In the genomic region with DNA sequence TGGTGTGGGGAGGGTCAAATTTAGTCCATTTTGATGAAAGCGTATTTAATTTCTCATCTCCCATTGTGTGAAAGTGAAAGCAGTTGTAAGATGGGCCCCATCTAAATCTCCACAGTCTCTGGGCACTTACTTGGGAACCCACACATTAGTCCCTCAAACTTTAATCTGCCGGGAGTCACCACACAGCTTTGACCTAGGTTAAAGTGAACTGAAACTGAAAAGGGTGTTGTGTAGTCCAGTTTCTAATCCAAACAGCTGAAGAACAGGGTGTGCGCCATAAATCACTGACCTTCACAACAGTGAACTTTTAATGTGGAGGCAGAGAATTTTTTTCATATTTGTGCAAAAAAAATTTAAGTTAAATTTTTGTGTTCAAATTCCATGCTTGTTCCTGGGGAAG, we compare ENCODE assay signal across 23 cellular contexts. TPM values are rescaled to one million over a fixed set of nuclear protein-coding genes. Genes with fewer than 3 reads are reported as not detected.
DNase-seq lines count a peak whose midpoint lies in the region; ATAC-seq, FAIRE-seq and TF ChIP-seq lines count a peak whose summit lies in the region.
"Had no signal": no experiment of that assay in that cellular context is flagged by ENCODE, and none has a peak within 500 bp of the region (broad histone marks: within the 10 kb centered on the region; RNA-seq: fewer than 3 reads in every experiment).

No MANE protein-coding gene starts in this region.

- H3K79me2 ChIP-seq in KMS-11 (ENCODE audit: insufficient read depth, low read depth) (no peaks in the 10 kb centered on the region), GM12878 (ENCODE audit: control insufficient read depth, insufficient read depth, low read length) (no peaks in the 10 kb centered on the region)

- BruUV-seq in GM12878 (replicated peaks; lab: Mats Ljungman, UMichigan): no TSS peak

- H3K9me3 Mint-ChIP-seq in type B pancreatic cell: peaks cover 2% of the 10 kb centered on the region
- H3K9me3 Mint-ChIP-seq: activated CD4-positive, alpha-beta T cell treated with anti-CD3 and anti-CD28 coated beads, Interleukin-2, amount 10 ng/mL, durations not matched to agents 24 days and 14 days; activated naive CD8-positive, alpha-beta T cell treated with anti-CD3 and anti-CD28 coated beads for 36 hours; CD8-positive, alpha-beta T cell; effector memory CD8-positive, alpha-beta T cell had no signal

- POLR2A ChIA-PET in GM12878 (lab: Charles Lee): no interaction called here

- H3K9me3 ChIP-seq in GM12878 (replicated peaks; ENCODE audit: control insufficient read depth, insufficient read depth, low read length) (no peaks in the 10 kb centered on the region), spleen (no peaks in the 10 kb centered on the region), lower lobe of right lung (no peaks in the 10 kb centered on the region)
- H3K9me3 ChIP-seq: body of pancreas, esophagus squamous epithelium, Peyer's patch, right atrium auricular region had no signal

- intact Hi-C loops in GM12878 (cut with micrococcal nuclease; ENCODE audit: unreplicated experiment) (no loop called here), spleen (cut with DNase I; ENCODE audit: low total_unique reads) (loop anchor here (10.0 kb wide), 1 partner anchor 581 kb away; no protein-coding TSS in a partner anchor), lower lobe of right lung (cut with DNase I) (loop anchor here (10.0 kb wide), 1 partner anchor 251 kb away; no protein-coding TSS in a partner anchor)

- no peaks in the 10 kb centered on the region for H4K20me1 ChIP-seq in KMS-11 (ENCODE audit: insufficient read depth)
- H4K20me1 ChIP-seq in GM12878 (ENCODE audit: control insufficient read depth, insufficient read depth): no peaks in the 10 kb centered on the region

- CTCF ChIA-PET in GM12878 (lab: Yijun Ruan, JAX): interaction anchor here (1.3 to 9.6 kb wide), 4 partner anchors 250 to 311 kb away, joined by 4 to 81 read pairs (median 34); no protein-coding TSS in a partner anchor

- SMC1A ChIA-PET in GM12878 (lab: Charles Lee; ENCODE audit: uncharacterized antibody, unreplicated experiment): interaction anchor here (0.9 to 5.5 kb wide), 3 partner anchors 246 to 253 kb away, joined by 3 to 37 read pairs (median 4); no protein-coding TSS in a partner anchor

- no peaks in the 10 kb centered on the region for H3K36me3 Mint-ChIP-seq in type B pancreatic cell
- H3K36me3 Mint-ChIP-seq: activated CD8-positive, alpha-beta memory T cell treated with anti-CD3 and anti-CD28 coated beads, Interleukin-2, amount 10 ng/mL, durations not matched to agents 7 days and 5 days; activated naive CD8-positive, alpha-beta T cell treated with anti-CD3 and anti-CD28 coated beads for 36 hours; CD8-positive, alpha-beta T cell had no signal

- H3K4me1 Mint-ChIP-seq in type B pancreatic cell (ENCODE audit: unreplicated experiment): peaks cover 1% of the 10 kb centered on the region

- H3K4me2 ChIP-seq in KMS-11 (peak overlapping the region; percentile 37; the same call in 1 of the 2 replicates), GM12878 (ENCODE audit: control insufficient read depth, insufficient read depth) (no peak overlapping the region)

- H3K27me3 Mint-ChIP-seq in type B pancreatic cell: peaks cover 7% of the 10 kb centered on the region
- H3K27me3 Mint-ChIP-seq: activated CD4-positive, alpha-beta T cell treated with anti-CD3 and anti-CD28 coated beads, Interleukin-2, amount 10 ng/mL, durations not matched to agents 24 days and 14 days; activated naive CD8-positive, alpha-beta T cell treated with anti-CD3 and anti-CD28 coated beads for 36 hours had no signal

- H3K36me3 ChIP-seq in KMS-11 (ENCODE audit: insufficient read depth): no peaks in the 10 kb centered on the region
- no peaks in the 10 kb centered on the region for H3K36me3 ChIP-seq in GM12878 (ENCODE audit: control insufficient read depth in 2 of 2, insufficient read depth in 2 of 2, low read length in 1 of 2)
- no peaks in the 10 kb centered on the region for H3K36me3 ChIP-seq in spleen
- H3K36me3 ChIP-seq in lower lobe of right lung: no peaks in the 10 kb centered on the region
- H3K36me3 ChIP-seq: esophagus squamous epithelium, Peyer's patch, right atrium auricular region had no signal

- 33% methylated on average over 3 of the region's 3 CpGs for WGBS in GM12878 (ENCODE audit: insufficient coverage, insufficient replicate concordance, low lambda C conversion rate, missing lambda C conversion rate)
- WGBS in spleen, 5 donors: 75 to 87% (median 80%) methylated on average over 3 of the region's 3 CpGs

- TF ChIP-seq EP300 in GM12878 (IDR thresholded peaks at IDR 0.05; ENCODE audit: borderline replicate concordance in 1 of 2, control insufficient read depth in 1 of 2, low read depth in 2 of 2, low read length in 2 of 2): no peak

- H3K4me3 ChIP-seq in KMS-11 (IDR thresholded peaks at IDR 0.05; ENCODE audit: insufficient read depth, low read depth, low read length): no peak overlapping the region
- no peak overlapping the region for H3K4me3 ChIP-seq in GM12878
- H3K4me3 ChIP-seq in spleen: no peak overlapping the region
- no peak overlapping the region for H3K4me3 ChIP-seq in lower lobe of right lung
- H3K4me3 ChIP-seq: body of pancreas, esophagus squamous epithelium, lung, Peyer's patch, right atrium auricular region had no signal

- H3K4me1 ChIP-seq in KMS-11 (ENCODE audit: low read depth, poor library complexity, severe bottlenecking) (peaks cover 31% of the 10 kb centered on the region), GM12878 (ENCODE audit: control insufficient read depth, insufficient read depth, low read length) (no peaks in the 10 kb centered on the region), spleen (peaks cover 0 to 7% (median 3%) of the 10 kb centered on the region in 6 donors), lower lobe of right lung (peaks cover 28% of the 10 kb centered on the region)

- RAD21 ChIA-PET in GM12878 (lab: Charles Lee; ENCODE audit: unreplicated experiment): no interaction called here

- H3K27ac ChIP-seq in KMS-11: no peak overlapping the region
- H3K27ac ChIP-seq in GM12878 (ENCODE audit: control insufficient read depth, insufficient read depth): no peak overlapping the region
- H3K27ac ChIP-seq in spleen: no peak overlapping the region
- no peak overlapping the region for H3K27ac ChIP-seq in lower lobe of right lung
- H3K27ac ChIP-seq: Peyer's patch, right atrium auricular region had no signal

- in situ Hi-C loops in GM12878 (cut with MboI): loop anchor here (5.0 to 10.0 kb wide), 3 partner anchors 248 to 581 kb away; no protein-coding TSS in a partner anchor

- H2AFZ ChIP-seq in KMS-11 (ENCODE audit: low read depth): no peak overlapping the region
- H2AFZ ChIP-seq in GM12878 (ENCODE audit: control insufficient read depth, low read depth, low read length): no peak overlapping the region

- FAIRE-seq in GM12878 (lab: Jason Lieb, UNC): no peak
- FAIRE-seq: colon, kidney had no signal

- DNase-seq in GM12878 (ENCODE audit: low read depth, low spot score): no peak
- DNase-seq in myocyte (ENCODE audit: low read depth): peak; percentile 47
- no peak for DNase-seq in type B pancreatic cell (ENCODE audit: extremely low spot score, unreplicated experiment)
- DNase-seq in spleen: no peak
- no peak for DNase-seq in lower lobe of right lung
- DNase-seq in HPDE6-E6E7 (ENCODE audit: extremely low spot score): no peak
- DNase-seq: activated CD4-positive, alpha-beta T cell treated with anti-CD3 and anti-CD28 coated beads, Interleukin-2, amount 10 ng/mL, durations not matched to agents 24 days and 14 days; activated CD8-positive, alpha-beta memory T cell treated with anti-CD3 and anti-CD28 coated beads, Interleukin-2, amount 10 ng/mL, durations not matched to agents 7 days and 5 days; activated naive CD8-positive, alpha-beta T cell treated with anti-CD3 and anti-CD28 coated beads for 36 hours; CD8-positive, alpha-beta T cell; effector memory CD8-positive, alpha-beta T cell; esophagus squamous epithelium; kidney; NCI-H2081 treated with DMSO at 0.1 percent for 48 hours; NCI-H446 treated with DMSO at 0.1 percent for 48 hours; Peyer's patch; T-helper 2 cell had no signal

- H3K27me3 ChIP-seq in KMS-11 (ENCODE audit: insufficient read depth, low read depth) (no peaks in the 10 kb centered on the region), GM12878 (replicated peaks in 1 of 2; ENCODE audit: control insufficient read depth in 2 of 2, insufficient read depth in 2 of 2, low read length in 1 of 2) (no peaks in the 10 kb centered on the region), spleen (replicated peaks in 1 of 7) (no peaks in the 10 kb centered on the region), lower lobe of right lung (ENCODE audit: low read depth) (no peaks in the 10 kb centered on the region)
- H3K27me3 ChIP-seq: body of pancreas, esophagus squamous epithelium, Peyer's patch, right atrium auricular region had no signal

- H3K9ac ChIP-seq in KMS-11 (no peak overlapping the region), GM12878 (ENCODE audit: control insufficient read depth, insufficient read depth, low read length) (no peak overlapping the region)

- no peak for TF ChIP-seq RAD21 in GM12878 (IDR thresholded peaks at IDR 0.05; ENCODE audit: insufficient read depth, low read depth, low read length)

- H3K27ac Mint-ChIP-seq in type B pancreatic cell: peak overlapping the region; percentile 85
- H3K27ac Mint-ChIP-seq: activated CD4-positive, alpha-beta T cell treated with anti-CD3 and anti-CD28 coated beads, Interleukin-2, amount 10 ng/mL, durations not matched to agents 24 days and 14 days; activated CD8-positive, alpha-beta memory T cell treated with anti-CD3 and anti-CD28 coated beads, Interleukin-2, amount 10 ng/mL, durations not matched to agents 7 days and 5 days; activated naive CD8-positive, alpha-beta T cell treated with anti-CD3 and anti-CD28 coated beads for 36 hours; CD8-positive, alpha-beta T cell; effector memory CD8-positive, alpha-beta T cell had no signal

- ATAC-seq in GM12878: peak; percentile 66
- no peak for ATAC-seq in HG02759 (IDR thresholded peaks at IDR 0.05; ENCODE audit: unreplicated experiment)
- ATAC-seq in lower lobe of right lung: no peak
- ATAC-seq: activated CD8-positive, alpha-beta memory T cell treated with anti-CD3 and anti-CD28 coated beads, Interleukin-2, amount 10 ng/mL, durations not matched to agents 7 days and 5 days; CD8-positive, alpha-beta T cell; effector memory CD8-positive, alpha-beta T cell had no signal

- no peak overlapping the region for H3K4me3 Mint-ChIP-seq in type B pancreatic cell
- H3K4me3 Mint-ChIP-seq: activated CD4-positive, alpha-beta T cell treated with anti-CD3 and anti-CD28 coated beads, Interleukin-2, amount 10 ng/mL, durations not matched to agents 24 days and 14 days; activated CD8-positive, alpha-beta memory T cell treated with anti-CD3 and anti-CD28 coated beads, Interleukin-2, amount 10 ng/mL, durations not matched to agents 7 days and 5 days; activated naive CD8-positive, alpha-beta T cell treated with anti-CD3 and anti-CD28 coated beads for 36 hours; CD8-positive, alpha-beta T cell; effector memory CD8-positive, alpha-beta T cell had no signal

- TF ChIP-seq POLR2A in GM12878 (IDR thresholded peaks at IDR 0.05; ENCODE audit: low read depth, low read length) (no peak), spleen (IDR thresholded peaks at IDR 0.05) (no peak)

- TF ChIP-seq CTCF in KMS-11 (conservative IDR thresholded peaks at IDR 0.05; ENCODE audit: low read depth, low read length): no peak
- TF ChIP-seq CTCF in GM12878 (IDR thresholded peaks at IDR 0.05 in 2 of 3, conservative IDR thresholded peaks at IDR 0.05 in 1 of 3; ENCODE audit: control insufficient read depth in 2 of 3, extremely low read depth in 1 of 3, insufficient read depth in 1 of 3, low read depth in 3 of 3, low read length in 3 of 3): no peak
- TF ChIP-seq CTCF in type B pancreatic cell (conservative IDR thresholded peaks at IDR 0.05): no peak
- no peak for TF ChIP-seq CTCF in spleen (IDR thresholded peaks at IDR 0.05 in 8 of 11, conservative IDR thresholded peaks at IDR 0.05 in 3 of 11)
- TF ChIP-seq CTCF in lower lobe of right lung (IDR thresholded peaks at IDR 0.05): no peak

RNA-seq across cellular contexts. Expression of gene PTPRO, which starts 48.4 kb away (rescaled TPM):
- 40.3 and 40.7 TPM in 2 replicates for total RNA-seq in GM12878 (2013; cell fraction: nucleolus; rRNA removed)
- total RNA-seq in GM12878 (2014; rRNA removed) (3.9 TPM in 2 replicates), GM12878 (2014; rRNA removed; fragmentation: Illumina TruSeq; extraction: Trizol) (4.6 and 4.7 TPM in 2 replicates), GM12878 (2021) (2.4 and 4.3 TPM in 2 replicates), myocyte (0.70 and 0.73 TPM in 2 replicates), type B pancreatic cell (ENCODE audit: low replicate concordance) (7.8 and 31.8 TPM in 2 replicates), spleen (10 to 100 TPM in 2 of 7 donors, 1 to 10 TPM in 5; 5.0 to 12.2 (median 6.1) TPM), lower lobe of right lung (21.4 TPM)
- 5.3 TPM for polyA plus RNA-seq in GM12878 (2011; ENCODE audit: low read depth)
- polyA plus RNA-seq in GM12878 (2011; rRNA removed) (5.3 and 6.4 TPM in 2 replicates), GM12878 (2014; fragmentation: Illumina TruSeq; extraction: Trizol) (4.9 and 5.5 TPM in 2 replicates), GM12878 (2014; fragmentation: Nextera tagmentation; extraction: Ambion mirVana) (1 to 10 TPM; 3.1 to 5.0 TPM), GM12878 (2014; rRNA removed) (2.6 and 2.9 TPM in 2 replicates), GM12878 (2016; fragmentation: Nextera tagmentation; extraction: Ambion mirVana) (1 to 10 TPM; 1.2 to 1.3 TPM), spleen (1 to 10 TPM; 2.3 to 3.8 (median 3.3) TPM)
- polyA plus RNA-seq in GM12878 (2011; cell fraction: cytosol; rRNA removed): 2.2 and 3.4 TPM in 2 replicates
- polyA plus RNA-seq in GM12878 (2011; cell fraction: nucleus; rRNA removed): 2.7 and 4.2 TPM in 2 replicates
- polyA plus RNA-seq in GM12878 (2012): 5.3 and 5.6 TPM in 2 replicates
- polyA minus RNA-seq in GM12878 (2011; rRNA and poly(A)+ RNA removed): 5.0 and 10.8 TPM in 2 replicates
- 2.6 and 3.5 TPM in 2 replicates for polyA minus RNA-seq in GM12878 (2011; cell fraction: cytosol; rRNA and poly(A)+ RNA removed)
- polyA minus RNA-seq in GM12878 (2011; cell fraction: nucleus; rRNA and poly(A)+ RNA removed): 2.8 and 3.3 TPM in 2 replicates
- polyA plus RNA-seq in myocyte (2012): 5.5 TPM

RNA-seq across cellular contexts. Expression of gene RERG, which starts 52.7 kb away (rescaled TPM):
- total RNA-seq in GM12878 (2013; cell fraction: nucleolus; rRNA removed): not detected in 2 replicates
- total RNA-seq in GM12878 (2014; rRNA removed) (0.16 TPM in 1 of 2 replicates, not detected in the other), GM12878 (2014; rRNA removed; fragmentation: Illumina TruSeq; extraction: Trizol) (0.04 TPM in 1 of 2 replicates, not detected in the other), GM12878 (2021) (not detected in 2 replicates), myocyte (2.5 and 2.8 TPM in 2 replicates), type B pancreatic cell (ENCODE audit: low replicate concordance) (24.2 and 32.3 TPM in 2 replicates), spleen (10 to 100 TPM; 16.4 to 74.7 (median 54.4) TPM), lower lobe of right lung (9.0 TPM)
- not detected for polyA plus RNA-seq in GM12878 (2011; ENCODE audit: low read depth)
- polyA plus RNA-seq in GM12878 (2011; rRNA removed) (5.3 and 9.5 TPM in 2 replicates), GM12878 (2014; fragmentation: Illumina TruSeq; extraction: Trizol) (0.03 TPM in 1 of 2 replicates, not detected in the other), GM12878 (2014; fragmentation: Nextera tagmentation; extraction: Ambion mirVana) (under 1 TPM; 0.05 to 0.11 TPM), GM12878 (2014; rRNA removed) (not detected in 2 replicates), GM12878 (2016; fragmentation: Nextera tagmentation; extraction: Ambion mirVana) (not detected), spleen (10 to 100 TPM; 10.1 to 26.9 (median 14.5) TPM)
- polyA plus RNA-seq in GM12878 (2011; cell fraction: cytosol; rRNA removed): 2.8 and 2.9 TPM in 2 replicates
- 3.1 and 3.3 TPM in 2 replicates for polyA plus RNA-seq in GM12878 (2011; cell fraction: nucleus; rRNA removed)
- polyA plus RNA-seq in GM12878 (2012): not detected in 2 replicates
- polyA minus RNA-seq in GM12878 (2011; rRNA and poly(A)+ RNA removed): 6.4 and 6.6 TPM in 2 replicates
- 1.8 and 2.1 TPM in 2 replicates for polyA minus RNA-seq in GM12878 (2011; cell fraction: cytosol; rRNA and poly(A)+ RNA removed)
- polyA minus RNA-seq in GM12878 (2011; cell fraction: nucleus; rRNA and poly(A)+ RNA removed): 12.3 and 18.2 TPM in 2 replicates
- 3.1 TPM for polyA plus RNA-seq in myocyte (2012)
- total RNA-seq: activated CD4-positive, alpha-beta T cell treated with anti-CD3 and anti-CD28 coated beads, Interleukin-2, amount 10 ng/mL, durations not matched to agents 24 days and 14 days; activated CD8-positive, alpha-beta memory T cell treated with anti-CD3 and anti-CD28 coated beads, Interleukin-2, amount 10 ng/mL, durations not matched to agents 7 days and 5 days; activated naive CD8-positive, alpha-beta T cell treated with anti-CD3 and anti-CD28 coated beads for 36 hours; CD8-positive, alpha-beta T cell had no signal
